ENCODE assay signal across 23 cellular contexts in genomic region chr17:34504814-34505484, GRCh38.
"Had no signal": no experiment of that assay in that cellular context is flagged by ENCODE, and none has a peak within 500 bp of the region (broad histone marks: within the 10 kb centered on the region; RNA-seq: fewer than 3 reads in every experiment).

No MANE protein-coding gene starts in this region.

- DNase-seq: activated CD4-positive, alpha-beta T cell treated with anti-CD3 and anti-CD28 coated beads for 1 hour; activated CD4-positive, alpha-beta T cell treated with anti-CD3 and anti-CD28 coated beads, Interleukin-2, amount 50 U/mL, for 1 hour; activated CD8-positive, alpha-beta memory T cell treated with anti-CD3 and anti-CD28 coated beads, Interleukin-2, amount 10 ng/mL, durations not matched to agents 7 days and 5 days; activated T-cell treated with anti-CD3 and anti-CD28 coated beads, Interleukin-2, amount 50 U/mL, for 4 hours; cerebellar nuclear complex; Kasumi-1; NCI-H1092; NCI-H1417; NCI-H1930; NCI-H2107; NCI-H345; NCI-H510A; NCI-H526 treated with DMSO at 0.1 percent for 48 hours; NCI-H82; NK-92 treated with Interleukin-12 subunit alpha and Interleukin-12 subunit beta, amount 100 ng/mL, for 24 hours; SHP77; T-helper 9 cell had no signal

- H3K27ac Mint-ChIP-seq: activated CD8-positive, alpha-beta memory T cell treated with anti-CD3 and anti-CD28 coated beads, Interleukin-2, amount 10 ng/mL, durations not matched to agents 7 days and 5 days; activated naive CD4-positive, alpha-beta T cell treated with anti-CD3 and anti-CD28 coated beads, Interleukin-2, amount 50 U/mL, for 24 hours; T-helper 1 cell treated with Interleukin-12 subunit alpha and Interleukin-12 subunit beta and Interleukin-4 antibody, amounts not matched to agents 30 μg/mL and 1 μg/mL, for 36 hours; WTC11 had no signal

- H3K4me3 ChIP-seq: K562, SJSA1 had no signal

- H3K36me3 Mint-ChIP-seq: activated CD8-positive, alpha-beta memory T cell treated with anti-CD3 and anti-CD28 coated beads, Interleukin-2, amount 10 ng/mL, durations not matched to agents 7 days and 5 days; activated naive CD4-positive, alpha-beta T cell treated with anti-CD3 and anti-CD28 coated beads, Interleukin-2, amount 50 U/mL, for 24 hours; WTC11 had no signal

- H3K36me3 ChIP-seq: SJSA1 had no signal

- H3K27ac ChIP-seq: SJSA1 had no signal

- H3K9me3 ChIP-seq: SJSA1 had no signal

- ATAC-seq: activated CD8-positive, alpha-beta memory T cell treated with anti-CD3 and anti-CD28 coated beads, Interleukin-2, amount 10 ng/mL, durations not matched to agents 7 days and 5 days; activated T-cell treated with anti-CD3 and anti-CD28 coated beads, Interleukin-2, amount 50 U/mL, for 4 hours; K562; SK-N-SH treated with all-trans-retinoic acid at 6 μM for 48 hours; WTC11 had no signal

- H3K4me3 Mint-ChIP-seq: activated CD8-positive, alpha-beta memory T cell treated with anti-CD3 and anti-CD28 coated beads, Interleukin-2, amount 10 ng/mL, durations not matched to agents 7 days and 5 days; activated naive CD4-positive, alpha-beta T cell treated with anti-CD3 and anti-CD28 coated beads, Interleukin-2, amount 50 U/mL, for 24 hours; activated T-cell treated with anti-CD3 and anti-CD28 coated beads, Interleukin-2, amount 50 U/mL, for 4 hours; T-helper 1 cell treated with Interleukin-12 subunit alpha and Interleukin-12 subunit beta and Interleukin-4 antibody, amounts not matched to agents 30 μg/mL and 1 μg/mL, for 36 hours; WTC11 had no signal

- H3K4me1 Mint-ChIP-seq: activated naive CD4-positive, alpha-beta T cell treated with anti-CD3 and anti-CD28 coated beads, Interleukin-2, amount 50 U/mL, for 24 hours; WTC11 had no signal

- H3K4me1 ChIP-seq: SJSA1 had no signal

- H3K9me3 Mint-ChIP-seq: activated naive CD4-positive, alpha-beta T cell treated with anti-CD3 and anti-CD28 coated beads, Interleukin-2, amount 50 U/mL, for 24 hours; activated T-cell treated with anti-CD3 and anti-CD28 coated beads, Interleukin-2, amount 50 U/mL, for 4 hours; T-helper 1 cell treated with Interleukin-12 subunit alpha and Interleukin-12 subunit beta and Interleukin-4 antibody, amounts not matched to agents 30 μg/mL and 1 μg/mL, for 36 hours; WTC11 had no signal
